In the genomic region with DNA sequence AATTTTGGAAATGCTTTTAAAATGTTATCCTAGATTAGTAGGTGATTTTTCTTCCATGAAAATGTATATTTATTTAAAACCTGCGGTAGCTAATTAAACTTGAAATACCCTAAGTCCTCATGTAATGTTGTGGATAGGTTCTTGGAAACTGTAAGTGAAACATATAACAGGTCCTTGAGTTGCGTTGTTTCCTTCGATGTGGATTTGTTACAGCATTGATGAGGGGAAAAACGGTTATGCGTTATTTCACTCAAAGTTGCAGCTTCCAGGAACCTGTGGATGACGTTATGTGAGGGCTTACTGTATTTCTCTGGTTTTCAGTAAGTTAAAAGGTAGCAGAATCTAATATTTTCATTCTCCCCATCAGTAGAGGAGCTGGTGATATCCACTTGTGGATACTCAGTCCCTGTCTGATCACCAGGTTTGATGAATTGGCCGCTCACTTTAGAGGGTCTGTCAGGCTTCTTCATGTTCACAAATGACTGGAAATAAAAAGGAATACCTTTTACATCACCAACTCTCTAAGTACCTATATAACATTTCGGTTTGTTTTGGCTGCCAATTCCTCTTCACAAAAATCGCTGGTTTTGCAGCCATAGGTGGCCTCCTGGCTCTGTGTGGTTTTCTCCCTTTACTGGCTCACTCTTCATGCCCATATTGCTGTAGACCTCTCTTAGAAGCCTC, we compare ENCODE assay signal across 10 cellular contexts.
DNase-seq lines count a peak whose midpoint lies in the region; ATAC-seq and TF ChIP-seq lines count a peak whose summit lies in the region.
"Had no signal": no experiment of that assay in that cellular context is flagged by ENCODE, and none has a peak within 500 bp of the region (broad histone marks: within the 10 kb centered on the region; RNA-seq: fewer than 3 reads in every experiment).

No MANE protein-coding gene starts in this region.

- no peak overlapping the region for H3K4me3 Mint-ChIP-seq in GM23338
- no peak overlapping the region for H3K4me3 Mint-ChIP-seq in activated CD4-positive, alpha-beta memory T cell treated with anti-CD3 and anti-CD28 coated beads for 36 hours

- peaks cover 7% of the 10 kb centered on the region for H3K27me3 Mint-ChIP-seq in GM23338 (ENCODE audit: insufficient read depth, low read depth, poor library complexity)
- H3K27me3 Mint-ChIP-seq in activated CD4-positive, alpha-beta memory T cell treated with anti-CD3 and anti-CD28 coated beads for 36 hours: no peaks in the 10 kb centered on the region

- no peak for TF ChIP-seq POLR2A in adrenal gland (IDR thresholded peaks at IDR 0.05)
- no peak for TF ChIP-seq POLR2A in right lobe of liver (IDR thresholded peaks at IDR 0.05)

- H3K27ac ChIP-seq in GM23338 (ENCODE audit: low read depth) (0 out of 2 replicates have a peak overlapping the region, but pooled peaks have one; percentile 16), adrenal gland (peak overlapping the region in 3 of 5 donors; percentile 48 to 93 (median 80)), right lobe of liver (peak overlapping the region in 2 of 3 donors; percentile 71 to 73)

- peak overlapping the region; percentile 57 for H3K27ac Mint-ChIP-seq in GM23338
- H3K27ac Mint-ChIP-seq in activated CD4-positive, alpha-beta memory T cell treated with anti-CD3 and anti-CD28 coated beads for 36 hours: no peak overlapping the region

- no peaks in the 10 kb centered on the region for H3K9me3 Mint-ChIP-seq in GM23338
- no peaks in the 10 kb centered on the region for H3K9me3 Mint-ChIP-seq in activated CD4-positive, alpha-beta memory T cell treated with anti-CD3 and anti-CD28 coated beads for 36 hours

- H3K9ac ChIP-seq in skeletal muscle satellite cell (ENCODE audit: low read depth, low read length): peak overlapping the region; percentile 73

- H3K27me3 ChIP-seq in GM23338 (ENCODE audit: insufficient read depth): no peaks in the 10 kb centered on the region
- H3K27me3 ChIP-seq in adrenal gland: no peaks in the 10 kb centered on the region
- no peaks in the 10 kb centered on the region for H3K27me3 ChIP-seq in right lobe of liver
- H3K27me3 ChIP-seq in skeletal muscle satellite cell (ENCODE audit: control insufficient read depth, insufficient read depth, low read length): no peaks in the 10 kb centered on the region

- no peak overlapping the region for H3K4me3 ChIP-seq in GM23338
- no peak overlapping the region for H3K4me3 ChIP-seq in adrenal gland
- H3K4me3 ChIP-seq in right lobe of liver: no peak overlapping the region
- peak overlapping the region; percentile 13 for H3K4me3 ChIP-seq in skeletal muscle satellite cell (ENCODE audit: low read length)

- H3K9me3 ChIP-seq in adrenal gland (replicated peaks in 1 of 3) (no peaks in the 10 kb centered on the region), right lobe of liver (no peaks in the 10 kb centered on the region), skeletal muscle satellite cell (replicated peaks; ENCODE audit: low read length) (no peaks in the 10 kb centered on the region)

- POLR2A ChIA-PET in activated CD4-positive, alpha-beta memory T cell treated with anti-CD3 and anti-CD28 coated beads for 36 hours (lab: Charles Lee): no interaction called here

- H4K20me1 ChIP-seq in GM23338 (replicated peaks; ENCODE audit: insufficient read depth): no peaks in the 10 kb centered on the region

- H3K9me2 ChIP-seq in GM23338 (ENCODE audit: insufficient read depth): no peaks in the 10 kb centered on the region

- no peak for TF ChIP-seq CTCF in GM23338 (conservative IDR thresholded peaks at IDR 0.05; ENCODE audit: low read depth in 2 of 2)
- no peak for TF ChIP-seq CTCF in adrenal gland (IDR thresholded peaks at IDR 0.05)
- no peak for TF ChIP-seq CTCF in right lobe of liver (IDR thresholded peaks at IDR 0.05)

- H3K36me3 ChIP-seq in GM23338 (ENCODE audit: insufficient read depth) (no peaks in the 10 kb centered on the region), adrenal gland (replicated peaks in 1 of 2) (no peaks in the 10 kb centered on the region), right lobe of liver (no peaks in the 10 kb centered on the region), skeletal muscle satellite cell (ENCODE audit: insufficient read depth, low read length) (peaks cover 5% of the 10 kb centered on the region)

- H2AFZ ChIP-seq in GM23338: no peak overlapping the region

- H3F3A ChIP-seq in GM23338 (replicated peaks; ENCODE audit: low read depth): peaks cover 6% of the 10 kb centered on the region; the same call in 1 of the 2 replicates

- CTCF ChIA-PET in activated CD4-positive, alpha-beta memory T cell treated with anti-CD3 and anti-CD28 coated beads for 36 hours (lab: Charles Lee): no interaction called here

- no peak for DNase-seq in GM23338 (ENCODE audit: low spot score)
- no peak for DNase-seq in adrenal gland
- DNase-seq in right lobe of liver: no peak
- no peak for DNase-seq in CD1c-positive myeloid dendritic cell (ENCODE audit: extremely low spot score)
- DNase-seq in activated CD4-positive, alpha-beta T cell treated with anti-CD3 and anti-CD28 coated beads, Interleukin-2, amount 50 U/mL, for 4 hours: no peak
- DNase-seq in activated CD4-positive, alpha-beta memory T cell treated with anti-CD3 and anti-CD28 coated beads for 36 hours: no peak
- DNase-seq: activated naive CD4-positive, alpha-beta T cell treated with anti-CD3 and anti-CD28 coated beads, Interleukin-2, amount 50 U/mL, for 16 hours; NCI-H1694 treated with DMSO at 0.1 percent for 48 hours had no signal

- H3K4me2 ChIP-seq in GM23338 (0 out of 2 replicates have a peak overlapping the region, but pooled peaks have one; percentile 12), skeletal muscle satellite cell (ENCODE audit: low read length) (peak overlapping the region; percentile 67)

- H3K4me1 Mint-ChIP-seq in GM23338: peaks cover 80% of the 10 kb centered on the region
- H3K4me1 Mint-ChIP-seq in activated CD4-positive, alpha-beta memory T cell treated with anti-CD3 and anti-CD28 coated beads for 36 hours (ENCODE audit: low read depth): peaks cover 36% of the 10 kb centered on the region

- H3K79me2 ChIP-seq in GM23338 (replicated peaks; ENCODE audit: insufficient read depth): peaks cover 86% of the 10 kb centered on the region

- 85 to 91% (median 89%) methylated on average over 9 of the region's 9 CpGs for WGBS in adrenal gland, 4 donors
- 91% methylated on average over 9 of the region's 9 CpGs for WGBS in right lobe of liver (ENCODE audit: insufficient coverage, low coverage, low lambda C conversion rate, missing lambda C conversion rate)

- H3K36me3 Mint-ChIP-seq in GM23338 (ENCODE audit: low read depth): peaks cover 2% of the 10 kb centered on the region; the same call in 2 of the 3 replicates
- peaks cover 1% of the 10 kb centered on the region for H3K36me3 Mint-ChIP-seq in activated CD4-positive, alpha-beta memory T cell treated with anti-CD3 and anti-CD28 coated beads for 36 hours

- ATAC-seq in GM23338: no peak
- no peak for ATAC-seq in right lobe of liver
- ATAC-seq in GM18520 (IDR thresholded peaks at IDR 0.05; ENCODE audit: unreplicated experiment): no peak

- intact Hi-C loops in adrenal gland (cut with DNase I): no loop called here
- intact Hi-C loops in right lobe of liver (cut with DNase I): no loop called here
- intact Hi-C loops in activated CD4-positive, alpha-beta memory T cell treated with anti-CD3 and anti-CD28 coated beads for 36 hours (cut with micrococcal nuclease): no loop called here

- H3K4me1 ChIP-seq in GM23338 (ENCODE audit: insufficient read depth) (peaks cover 76% of the 10 kb centered on the region), adrenal gland (replicated peaks in 1 of 2) (peaks cover 38 to 67% of the 10 kb centered on the region in 2 donors), right lobe of liver (peaks cover 0 to 52% (median 17%) of the 10 kb centered on the region in 4 donors), skeletal muscle satellite cell (ENCODE audit: control insufficient read depth, insufficient read depth, low read length) (peaks cover 76% of the 10 kb centered on the region)

TF ChIP-seq in GM23338, 12 proteins besides CTCF, POLR2A, EP300 and RAD21 (continues in another document):
- no peak for TF ChIP-seq ZNF331 (CRISPR knock-in tag; IDR thresholded peaks at IDR 0.05; ENCODE audit: low read depth)
- no peak for TF ChIP-seq JUNB (IDR thresholded peaks at IDR 0.05; ENCODE audit: unreplicated experiment)
- TF ChIP-seq, protein P1, sequence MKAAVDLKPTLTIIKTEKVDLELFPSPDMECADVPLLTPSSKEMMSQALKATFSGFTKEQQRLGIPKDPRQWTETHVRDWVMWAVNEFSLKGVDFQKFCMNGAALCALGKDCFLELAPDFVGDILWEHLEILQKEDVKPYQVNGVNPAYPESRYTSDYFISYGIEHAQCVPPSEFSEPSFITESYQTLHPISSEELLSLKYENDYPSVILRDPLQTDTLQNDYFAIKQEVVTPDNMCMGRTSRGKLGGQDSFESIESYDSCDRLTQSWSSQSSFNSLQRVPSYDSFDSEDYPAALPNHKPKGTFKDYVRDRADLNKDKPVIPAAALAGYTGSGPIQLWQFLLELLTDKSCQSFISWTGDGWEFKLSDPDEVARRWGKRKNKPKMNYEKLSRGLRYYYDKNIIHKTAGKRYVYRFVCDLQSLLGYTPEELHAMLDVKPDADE (IDR thresholded peaks at IDR 0.05): no peak
- no peak for TF ChIP-seq ZNF114 (CRISPR knock-in tag; IDR thresholded peaks at IDR 0.05)
- no peak for TF ChIP-seq STAT1 (IDR thresholded peaks at IDR 0.05; ENCODE audit: unreplicated experiment)
- no peak for TF ChIP-seq EZH2phosphoT487 (IDR thresholded peaks at IDR 0.05; ENCODE audit: unreplicated experiment)
- no peak for TF ChIP-seq CREB1 (CRISPR knock-in tag; IDR thresholded peaks at IDR 0.05; ENCODE audit: low read depth)
- no peak for TF ChIP-seq POLR2AphosphoS5 (IDR thresholded peaks at IDR 0.05; ENCODE audit: low read depth)
- TF ChIP-seq NANOG (IDR thresholded peaks at IDR 0.05; ENCODE audit: borderline replicate concordance): no peak

Comparison
In these comparisons a context has a peak if more than half of its experiments do, and no peak if none do; other contexts are left out.
1. H3K27ac ChIP-seq: peak in every context shown above with its lines; median percentile 80 in adrenal gland; 72 in right lobe of liver; 16 in GM23338.